28 cellular contexts compared by ENCODE assay signal in the genomic region with DNA sequence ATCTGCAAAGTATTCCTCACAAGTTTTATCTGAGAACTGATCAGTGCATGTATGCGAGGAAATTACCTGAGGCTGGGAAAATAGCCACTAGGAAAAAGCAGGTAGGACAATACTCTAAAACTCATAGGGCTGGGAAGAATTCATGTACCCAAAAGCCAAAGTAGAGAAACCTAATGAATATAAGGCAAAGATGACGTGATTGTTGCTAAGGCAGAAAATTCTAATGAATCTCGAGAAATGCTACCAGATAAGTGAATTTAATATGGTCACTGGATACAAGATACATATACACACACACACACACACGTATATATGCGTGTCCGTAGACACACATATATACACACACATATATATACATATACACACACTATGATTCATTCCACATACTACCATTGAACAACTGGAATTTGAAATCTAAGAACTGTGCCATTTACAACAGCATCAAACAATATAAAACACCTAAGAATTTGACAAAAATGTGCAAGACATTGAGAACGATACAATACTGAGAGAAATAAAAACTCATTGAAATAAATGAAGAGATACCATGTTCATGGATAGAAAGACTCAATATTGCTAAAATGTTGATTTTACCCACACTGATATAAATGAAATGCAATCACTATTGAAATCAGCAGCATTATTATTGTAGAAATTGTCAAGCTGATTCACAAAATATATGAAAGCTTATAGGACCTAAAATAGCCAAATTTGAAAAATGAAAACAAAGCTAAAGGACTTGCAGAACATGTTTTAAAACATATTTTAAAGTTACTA. TPM values are rescaled to one million over a fixed set of nuclear protein-coding genes. Genes with fewer than 3 reads are reported as not detected.
DNase-seq lines count a peak whose midpoint lies in the region; ATAC-seq, FAIRE-seq and TF ChIP-seq lines count a peak whose summit lies in the region.
"Had no signal": no experiment of that assay in that cellular context is flagged by ENCODE, and none has a peak within 500 bp of the region (broad histone marks: within the 10 kb centered on the region; RNA-seq: fewer than 3 reads in every experiment).

No MANE protein-coding gene starts in this region.

- H3K9me2 ChIP-seq in Karpas-422 (replicated peaks; ENCODE audit: insufficient read depth, low read length), result no peaks in the 10 kb centered on the region

- no peak for TF ChIP-seq RAD21 in GM12878 (IDR thresholded peaks at IDR 0.05; ENCODE audit: insufficient read depth, low read depth, low read length)

- POLR2A ChIA-PET in HEK293 (lab: Yijun Ruan, JAX) (no interaction called here), GM12878 (lab: Charles Lee) (no interaction called here)

- H3K9me3 ChIP-seq in HEK293 (ENCODE audit: control insufficient read depth, insufficient read depth, low read depth, low read length) (no peaks in the 10 kb centered on the region), Karpas-422 (ENCODE audit: low read length) (no peaks in the 10 kb centered on the region), GM12878 (replicated peaks; ENCODE audit: control insufficient read depth, insufficient read depth, low read length) (no peaks in the 10 kb centered on the region)
- H3K9me3 ChIP-seq: A549, Caco-2 had no signal

- H3K79me2 ChIP-seq in Karpas-422 (ENCODE audit: low read length) (no peaks in the 10 kb centered on the region), GM12878 (ENCODE audit: control insufficient read depth, insufficient read depth, low read length) (no peaks in the 10 kb centered on the region)

- H3K4me3 Mint-ChIP-seq in immature natural killer cell (no peak overlapping the region), natural killer cell (no peak overlapping the region)
- H3K4me3 Mint-ChIP-seq: B cell; CD4-positive, alpha-beta T cell; CD8-positive, alpha-beta T cell had no signal

- H3K4me1 ChIP-seq in HEK293 (ENCODE audit: control insufficient read depth, insufficient read depth, low read length) (no peaks in the 10 kb centered on the region), Karpas-422 (ENCODE audit: low read length) (no peaks in the 10 kb centered on the region), GM12878 (ENCODE audit: control insufficient read depth, insufficient read depth, low read length) (no peaks in the 10 kb centered on the region)
- H3K4me1 ChIP-seq: A549; BLaER1 treated with 17β-estradiol and CSF1 and Interleukin-3, amounts not matched to agents 10 nM and 100 nM; Caco-2 had no signal

- no peak overlapping the region for H2AFZ ChIP-seq in Karpas-422 (ENCODE audit: low read length)
- H2AFZ ChIP-seq in GM12878 (ENCODE audit: control insufficient read depth, low read depth, low read length), result no peak overlapping the region

- H3K4me2 ChIP-seq in Karpas-422 (ENCODE audit: low read depth, low read length, poor library complexity, severe bottlenecking), result no peak overlapping the region
- H3K4me2 ChIP-seq in GM12878 (ENCODE audit: control insufficient read depth, insufficient read depth), result no peak overlapping the region
- H3K4me2 ChIP-seq: A549; BLaER1 treated with 17β-estradiol and CSF1 and Interleukin-3, amounts not matched to agents 10 nM and 100 nM had no signal

- H3K27me3 ChIP-seq in Karpas-422 (ENCODE audit: low read length) (no peaks in the 10 kb centered on the region), GM12878 (replicated peaks in 1 of 2; ENCODE audit: control insufficient read depth in 2 of 2, insufficient read depth in 2 of 2, low read length in 1 of 2) (no peaks in the 10 kb centered on the region)
- H3K27me3 ChIP-seq: BLaER1 treated with 17β-estradiol and CSF1 and Interleukin-3, amounts not matched to agents 10 nM and 100 nM had no signal

- CTCF ChIA-PET in HEK293 (lab: Yijun Ruan, JAX) (no interaction called here), GM12878 (lab: Yijun Ruan, JAX) (no interaction called here)

- H3K27ac ChIP-seq in HEK293 (ENCODE audit: extremely low read depth, low read depth, low read length), result no peak overlapping the region
- H3K27ac ChIP-seq in Karpas-422 (ENCODE audit: low read length), result no peak overlapping the region
- no peak overlapping the region for H3K27ac ChIP-seq in GM12878 (ENCODE audit: control insufficient read depth, insufficient read depth)
- H3K27ac ChIP-seq: A549; BLaER1 treated with 17β-estradiol and CSF1 and Interleukin-3, amounts not matched to agents 10 nM and 100 nM; C4-2B had no signal

- SMC1A ChIA-PET in GM12878 (lab: Charles Lee; ENCODE audit: uncharacterized antibody, unreplicated experiment), result no interaction called here

- TF ChIP-seq EP300 in GM12878 (IDR thresholded peaks at IDR 0.05; ENCODE audit: borderline replicate concordance in 1 of 2, control insufficient read depth in 1 of 2, low read depth in 2 of 2, low read length in 2 of 2), result no peak

- H3K9me3 Mint-ChIP-seq in immature natural killer cell, result peaks cover 0 to 5% (median 0%) of the 10 kb centered on the region in 6 donors
- H3K9me3 Mint-ChIP-seq in natural killer cell, result peaks cover 5 to 7% of the 10 kb centered on the region in 2 donors
- H3K9me3 Mint-ChIP-seq: CD4-positive, alpha-beta T cell; CD8-positive, alpha-beta T cell had no signal

- intact Hi-C loops in GM12878 (cut with micrococcal nuclease; ENCODE audit: unreplicated experiment), result no loop called here
- intact Hi-C loops in natural killer cell (cut with micrococcal nuclease), result no loop called here

- H3K4me3 ChIP-seq in HEK293 (ENCODE audit: low read depth, low read length), result no peak overlapping the region
- H3K4me3 ChIP-seq in Karpas-422 (ENCODE audit: low read length), result no peak overlapping the region
- no peak overlapping the region for H3K4me3 ChIP-seq in GM12878
- H3K4me3 ChIP-seq: A549; BLaER1 treated with 17β-estradiol and CSF1 and Interleukin-3, amounts not matched to agents 10 nM and 100 nM had no signal

- H3K27me3 Mint-ChIP-seq in immature natural killer cell (ENCODE audit: low read depth in 3 of 3) (no peaks in the 10 kb centered on the region), natural killer cell (ENCODE audit: low read depth in 2 of 2) (peaks cover 0 to 3% of the 10 kb centered on the region in 2 donors)

- H3K36me3 ChIP-seq in HEK293 (ENCODE audit: control insufficient read depth in 2 of 2, insufficient read depth in 1 of 2, low read length in 2 of 2) (no peaks in the 10 kb centered on the region), Karpas-422 (ENCODE audit: insufficient read depth, low read length) (no peaks in the 10 kb centered on the region), GM12878 (ENCODE audit: control insufficient read depth in 2 of 2, insufficient read depth in 2 of 2, low read length in 1 of 2) (no peaks in the 10 kb centered on the region)
- H3K36me3 ChIP-seq: BLaER1 treated with 17β-estradiol and CSF1 and Interleukin-3, amounts not matched to agents 10 nM and 100 nM had no signal

- H4K20me1 ChIP-seq in Karpas-422 (ENCODE audit: insufficient read depth, low read depth, low read length) (no peaks in the 10 kb centered on the region), GM12878 (ENCODE audit: control insufficient read depth, insufficient read depth) (no peaks in the 10 kb centered on the region)
- H4K20me1 ChIP-seq: BLaER1 treated with 17β-estradiol and CSF1 and Interleukin-3, amounts not matched to agents 10 nM and 100 nM had no signal

- WGBS in GM12878 (ENCODE audit: insufficient coverage, insufficient replicate concordance, low lambda C conversion rate, missing lambda C conversion rate), result 50% methylated on average over 7 of the region's 7 CpGs

- no peak overlapping the region for H3K9ac ChIP-seq in Karpas-422 (ENCODE audit: low read length)
- H3K9ac ChIP-seq in GM12878 (ENCODE audit: control insufficient read depth, insufficient read depth, low read length), result no peak overlapping the region
- H3K9ac ChIP-seq: BLaER1 treated with 17β-estradiol and CSF1 and Interleukin-3, amounts not matched to agents 10 nM and 100 nM had no signal

- no peak for TF ChIP-seq POLR2A in GM12878 (IDR thresholded peaks at IDR 0.05; ENCODE audit: low read depth, low read length)

- ATAC-seq in GM12878, result no peak
- ATAC-seq in natural killer cell, result no peak
- ATAC-seq: A549; CD8-positive, alpha-beta T cell had no signal

- DNase-seq in D721Med (ENCODE audit: insufficient read length, low spot score) (no peak), Karpas-422 (peak; percentile 52), GM12878 (ENCODE audit: low read depth, low spot score) (no peak), globus pallidus (ENCODE audit: low spot score) (no peak), immature natural killer cell (no peak), natural killer cell (no peak)
- DNase-seq: 8988T; AML-193; Caco-2; Calu3; CD4-positive, alpha-beta T cell; CD8-positive, alpha-beta T cell; DMS 273 treated with DMSO at 0.1 percent for 48 hours; DMS153; DMS53; DMS79; DND-41; EL; GDM1 had no signal

- H3K27ac Mint-ChIP-seq in immature natural killer cell, result no peak overlapping the region
- H3K27ac Mint-ChIP-seq in natural killer cell, result no peak overlapping the region
- H3K27ac Mint-ChIP-seq: B cell; CD4-positive, alpha-beta T cell; CD8-positive, alpha-beta T cell had no signal

- H3K4me1 Mint-ChIP-seq in immature natural killer cell (no peaks in the 10 kb centered on the region), natural killer cell (no peaks in the 10 kb centered on the region)
- H3K4me1 Mint-ChIP-seq: B cell had no signal

- in situ Hi-C loops in GM12878 (cut with MboI), result no loop called here

- FAIRE-seq in D721Med (lab: Jason Lieb, UNC) (peak; percentile 32), GM12878 (lab: Jason Lieb, UNC) (no peak)
- FAIRE-seq: A549, GM12891, GM19239 had no signal

- H3K36me3 Mint-ChIP-seq in immature natural killer cell (no peaks in the 10 kb centered on the region), natural killer cell (no peaks in the 10 kb centered on the region)
- H3K36me3 Mint-ChIP-seq: CD8-positive, alpha-beta T cell had no signal

- no TSS peak for BruUV-seq in GM12878 (replicated peaks; lab: Mats Ljungman, UMichigan)

- RAD21 ChIA-PET in GM12878 (lab: Charles Lee; ENCODE audit: unreplicated experiment), result no interaction called here

- TF ChIP-seq CTCF in D721Med (IDR thresholded peaks at IDR 0.05; ENCODE audit: insufficient read depth, missing control alignments) (no peak), HEK293 (tag by site-specific recombination; IDR thresholded peaks at IDR 0.05) (no peak), GM12878 (IDR thresholded peaks at IDR 0.05 in 2 of 3, conservative IDR thresholded peaks at IDR 0.05 in 1 of 3; ENCODE audit: control insufficient read depth in 2 of 3, extremely low read depth in 1 of 3, insufficient read depth in 1 of 3, low read depth in 3 of 3, low read length in 3 of 3) (no peak), natural killer cell (IDR thresholded peaks at IDR 0.05) (no peak)

RNA-seq across cellular contexts. Expression of a gene that starts 46.4 kb away (rescaled TPM):
- total RNA-seq in Karpas-422 (2014; rRNA removed; shearing (Covaris generic); ENCODE audit: low replicate concordance), result 0.25 TPM in 1 of 2 replicates, not detected in the other
- total RNA-seq in GM12878 (2013; cell fraction: nucleolus; rRNA removed), result not detected in 2 replicates
- total RNA-seq in GM12878 (2014; rRNA removed) (under 0.01 TPM in 1 of 2 replicates, not detected in the other), GM12878 (2014; rRNA removed; fragmentation: Illumina TruSeq; extraction: Trizol) (not detected in 2 replicates), GM12878 (2021) (not detected in 2 replicates), natural killer cell (not detected)
- not detected for polyA plus RNA-seq in GM12878 (2011; ENCODE audit: low read depth)
- polyA plus RNA-seq in GM12878 (2011; rRNA removed) (not detected in 2 replicates), GM12878 (2014; fragmentation: Illumina TruSeq; extraction: Trizol) (0.01 TPM in 1 of 2 replicates, not detected in the other), GM12878 (2014; fragmentation: Nextera tagmentation; extraction: Ambion mirVana) (not detected), GM12878 (2014; rRNA removed) (not detected in 2 replicates), GM12878 (2016; fragmentation: Nextera tagmentation; extraction: Ambion mirVana) (not detected), immature natural killer cell (not detected)
- not detected in 2 replicates for polyA plus RNA-seq in GM12878 (2011; cell fraction: cytosol; rRNA removed)
- not detected in 2 replicates for polyA plus RNA-seq in GM12878 (2011; cell fraction: nucleus; rRNA removed)
- 0.03 TPM in 1 of 2 replicates, not detected in the other for polyA plus RNA-seq in GM12878 (2012)
- not detected in 2 replicates for polyA minus RNA-seq in GM12878 (2011; rRNA and poly(A)+ RNA removed)
- not detected in 2 replicates for polyA minus RNA-seq in GM12878 (2011; cell fraction: cytosol; rRNA and poly(A)+ RNA removed)
- polyA minus RNA-seq in GM12878 (2011; cell fraction: nucleus; rRNA and poly(A)+ RNA removed), result not detected in 2 replicates
- total RNA-seq: Calu3; CD4-positive, alpha-beta T cell; Daoy; G401 had no signal
